ENCODE assay signal across 8 cellular contexts in the genomic region with DNA sequence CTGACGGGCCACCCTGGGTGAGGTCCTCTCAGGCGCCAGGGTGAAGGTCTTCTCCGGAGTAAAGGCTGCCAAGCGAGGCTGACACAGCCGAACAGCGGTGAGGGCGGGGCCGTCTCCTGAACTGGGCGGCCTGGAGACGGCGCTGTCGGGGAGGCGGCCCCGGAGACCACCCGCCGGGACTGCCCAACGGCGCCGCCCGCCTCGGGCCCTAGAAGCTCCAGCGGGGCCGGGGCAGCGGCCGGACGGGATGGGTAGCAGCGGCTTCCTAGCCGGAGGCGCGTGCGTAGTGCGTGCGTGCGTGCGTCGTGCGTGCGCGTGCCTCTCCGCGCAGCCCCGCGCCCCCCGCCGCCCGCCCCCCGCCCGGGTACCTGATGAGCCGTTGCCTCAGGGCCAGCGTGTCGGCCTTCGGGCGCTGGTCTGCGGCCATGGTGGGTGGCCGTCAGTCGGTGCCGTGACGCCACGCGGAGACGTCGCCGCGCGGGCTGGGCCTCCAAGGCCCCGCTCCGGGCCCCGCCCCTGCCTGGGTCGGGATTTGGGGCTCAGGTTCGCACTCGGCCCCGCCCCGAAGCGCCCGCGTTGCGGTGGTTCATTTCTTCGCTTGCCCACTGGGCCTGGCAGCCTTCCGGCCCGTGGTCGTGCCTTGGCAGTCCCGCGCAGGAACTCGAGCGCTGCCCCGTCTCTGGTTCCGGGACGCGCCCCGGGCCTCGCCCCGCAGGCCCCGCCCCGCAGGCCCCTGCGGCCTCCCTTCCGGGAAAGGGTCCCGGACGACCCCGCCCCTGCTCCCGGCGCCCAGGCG. TPM values are rescaled to one million over a fixed set of nuclear protein-coding genes. Genes with fewer than 3 reads are reported as not detected.
DNase-seq lines count a peak whose midpoint lies in the region; ATAC-seq and TF ChIP-seq lines count a peak whose summit lies in the region.

A gene (minus strand): TSS at position 679 of the 796 bp plus-strand sequence. CDS start 252 bp downstream, at position 427.

- intact Hi-C loops in T-helper 2 cell treated with Interferon-gamma antibody and Interleukin-4, amounts not matched to agents 100 ng/mL and 5 ng/mL, for 36 hours (cut with micrococcal nuclease), result loop anchor here (1.0 to 10.0 kb wide), 4 partner anchors 27 to 1320 kb away; a partner anchor contains a TSS
- intact Hi-C loops in ascending aorta (cut with DNase I), result loop anchor here (1.0 to 5.0 kb wide), 3 partner anchors 27 to 1500 kb away; a partner anchor contains a TSS
- intact Hi-C loops in right cardiac atrium (cut with DNase I), result no loop called here

- under 1% methylated on average over 102 of the region's 102 CpGs for WGBS in right cardiac atrium

- H3K27me3 ChIP-seq in GM06990 (replicated peaks; ENCODE audit: control insufficient read depth, insufficient read depth, low read length), result no peaks in the 10 kb centered on the region
- H3K27me3 ChIP-seq in ascending aorta, result no peaks in the 10 kb centered on the region
- no peaks in the 10 kb centered on the region for H3K27me3 ChIP-seq in right cardiac atrium (ENCODE audit: control insufficient read depth, insufficient read depth)
- H3K27me3 ChIP-seq in rectal smooth muscle tissue (ENCODE audit: control insufficient read depth, insufficient read depth, low read length), result no peaks in the 10 kb centered on the region

- peaks cover 24% of the 10 kb centered on the region for H3K36me3 ChIP-seq in GM06990 (ENCODE audit: control insufficient read depth, insufficient read depth, low read length)
- peaks cover 16 to 30% of the 10 kb centered on the region in 2 donors for H3K36me3 ChIP-seq in ascending aorta
- peaks cover 14% of the 10 kb centered on the region for H3K36me3 ChIP-seq in rectal smooth muscle tissue (ENCODE audit: control insufficient read depth, insufficient read depth, low read length)

- DNase-seq in GM06990 (ENCODE audit: extremely low read depth, insufficient read length), result peak; percentile 84
- peak; percentile 80 for DNase-seq in KG1 (lab: John Stamatoyannopoulos, UW)
- DNase-seq in ascending aorta (ENCODE audit: low spot score in 2 of 2), result peak in 1 of 2 donors; percentile 84
- peak; percentile 86 to 93 (median 92) for DNase-seq in right cardiac atrium
- DNase-seq in cortex of kidney (lab: John Stamatoyannopoulos, UW), result no peak

- peaks cover 10 to 18% of the 10 kb centered on the region in 2 donors for H3K4me1 ChIP-seq in ascending aorta
- H3K4me1 ChIP-seq in right cardiac atrium (ENCODE audit: control insufficient read depth, insufficient read depth, low read length), result peaks cover 8% of the 10 kb centered on the region
- H3K4me1 ChIP-seq in rectal smooth muscle tissue (ENCODE audit: control insufficient read depth, insufficient read depth, low read length), result peaks cover 10% of the 10 kb centered on the region

- peak within 1 kb of the TSS; percentile 78 for H3K9ac ChIP-seq in rectal smooth muscle tissue (ENCODE audit: low read length)

- H3K27ac ChIP-seq in ascending aorta (peak within 1 kb of the TSS; percentile 97), right cardiac atrium (ENCODE audit: low read length) (peak within 1 kb of the TSS; percentile 76), rectal smooth muscle tissue (ENCODE audit: low read depth, low read length) (peak within 1 kb of the TSS; percentile 94)

- H3K9me3 ChIP-seq in ascending aorta, result no peaks in the 10 kb centered on the region
- no peaks in the 10 kb centered on the region for H3K9me3 ChIP-seq in right cardiac atrium (ENCODE audit: control insufficient read depth, low read length)

- ATAC-seq in GM21723 (IDR thresholded peaks at IDR 0.05; ENCODE audit: unreplicated experiment) (peak; percentile 71), right cardiac atrium (peak; percentile 80 to 81)

- H3K4me3 ChIP-seq in GM06990 (replicated peaks; ENCODE audit: low read depth, low read length) (peak within 1 kb of the TSS; percentile 95), ascending aorta (peak within 1 kb of the TSS; percentile 81 to 87), right cardiac atrium (ENCODE audit: low read length) (peak within 1 kb of the TSS; percentile 70), rectal smooth muscle tissue (ENCODE audit: low read length) (peak within 1 kb of the TSS; percentile 86)

- TF ChIP-seq CTCF in GM06990 (IDR thresholded peaks at IDR 0.05; ENCODE audit: insufficient read depth, low read length, poor library complexity, severe bottlenecking) (no peak), ascending aorta (IDR thresholded peaks at IDR 0.05) (peak in 1 of 3 experiments; percentile 10)

RNA-seq across cellular contexts. Expression of the gene that starts here (rescaled TPM):
- 128 and 141 TPM in 2 replicates for total RNA-seq in T-helper 2 cell treated with Interferon-gamma antibody and Interleukin-4, amounts not matched to agents 100 ng/mL and 5 ng/mL, for 36 hours
- total RNA-seq in ascending aorta, result 89.3 TPM
- 10 to 100 TPM; 41.0 to 53.6 (median 48.5) TPM for total RNA-seq in right cardiac atrium
- 35.3 TPM for polyA plus RNA-seq in right cardiac atrium

Comparison
In these comparisons a context has a peak if more than half of its experiments do, and no peak if none do; other contexts are left out.
1. intact Hi-C loops: an anchor here in T-helper 2 cell treated with Interferon-gamma antibody and Interleukin-4, amounts not matched to agents 100 ng/mL and 5 ng/mL, for 36 hours (1.0 to 10.0 kb wide) and ascending aorta (1.0 to 5.0 kb wide); none called in right cardiac atrium.